In the genomic region with DNA sequence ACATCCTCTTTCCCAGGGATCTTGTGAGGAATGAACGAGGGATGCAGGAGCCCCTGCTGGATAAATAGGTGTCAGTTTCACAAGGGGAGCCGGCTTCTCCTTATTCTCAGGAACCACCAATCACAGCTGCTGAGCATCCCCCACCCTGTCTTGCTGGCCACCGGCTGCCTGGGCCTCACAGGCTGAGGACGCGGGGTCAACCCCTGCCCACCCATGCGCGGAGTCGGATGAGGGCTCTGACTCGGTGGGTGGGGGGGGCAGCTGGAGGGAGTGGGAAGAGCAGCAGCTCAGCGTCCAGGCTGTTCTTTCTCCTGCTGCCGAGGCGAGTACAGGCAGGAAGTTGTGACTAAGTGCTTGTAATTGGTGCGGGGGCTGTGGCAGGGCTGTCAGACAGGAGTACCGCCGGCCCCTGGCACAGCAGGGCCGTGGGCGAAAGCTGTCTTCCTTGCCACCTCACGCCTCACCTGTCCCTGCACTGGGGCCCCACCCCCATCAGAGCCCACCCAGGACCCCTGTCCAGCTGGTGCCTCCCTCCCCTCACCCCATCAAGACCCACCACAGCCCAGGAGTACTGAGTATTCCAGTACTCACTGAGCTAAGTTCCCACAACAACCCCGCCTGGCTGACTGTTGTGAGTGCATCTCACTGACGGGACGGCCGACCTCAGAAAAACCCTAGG, we compare ENCODE assay signal across 1 cellular context.
TF ChIP-seq lines count a peak whose summit lies in the region.

No MANE protein-coding gene starts in this region.

TF ChIP-seq in IMR-90, 13 proteins besides CTCF, POLR2A, EP300 and RAD21:
- TF ChIP-seq MAZ (IDR thresholded peaks at IDR 0.05; ENCODE audit: borderline replicate concordance, low read depth, low read length) (peak; percentile 92), RFX5 (IDR thresholded peaks at IDR 0.05; ENCODE audit: low read depth, low read length) (no peak), BHLHE40 (IDR thresholded peaks at IDR 0.05; ENCODE audit: low read depth, low read length) (peak; percentile 49; the same call in 1 of the 2 replicates), FOS (IDR thresholded peaks at IDR 0.05; ENCODE audit: low read depth, low read length) (peak; percentile 83), NFE2L2 (IDR thresholded peaks at IDR 0.05; ENCODE audit: low read depth, low read length) (no peak), SMC3 (IDR thresholded peaks at IDR 0.05; ENCODE audit: low read depth, low read length) (no peak), MXI1 (IDR thresholded peaks at IDR 0.05; ENCODE audit: borderline replicate concordance, low read depth, low read length) (peak; percentile 20; the same call in 1 of the 2 replicates), CEBPB (IDR thresholded peaks at IDR 0.05; ENCODE audit: low read depth, low read length) (no peak), CHD1 (IDR thresholded peaks at IDR 0.05; ENCODE audit: low read depth, low read length) (no peak)
- TF ChIP-seq, protein P1, sequence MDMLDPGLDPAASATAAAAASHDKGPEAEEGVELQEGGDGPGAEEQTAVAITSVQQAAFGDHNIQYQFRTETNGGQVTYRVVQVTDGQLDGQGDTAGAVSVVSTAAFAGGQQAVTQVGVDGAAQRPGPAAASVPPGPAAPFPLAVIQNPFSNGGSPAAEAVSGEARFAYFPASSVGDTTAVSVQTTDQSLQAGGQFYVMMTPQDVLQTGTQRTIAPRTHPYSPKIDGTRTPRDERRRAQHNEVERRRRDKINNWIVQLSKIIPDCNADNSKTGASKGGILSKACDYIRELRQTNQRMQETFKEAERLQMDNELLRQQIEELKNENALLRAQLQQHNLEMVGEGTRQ (IDR thresholded peaks at IDR 0.05; ENCODE audit: low read depth, low read length) = no peak
